ENCODE assay signal across 2 cellular contexts in the genomic region with DNA sequence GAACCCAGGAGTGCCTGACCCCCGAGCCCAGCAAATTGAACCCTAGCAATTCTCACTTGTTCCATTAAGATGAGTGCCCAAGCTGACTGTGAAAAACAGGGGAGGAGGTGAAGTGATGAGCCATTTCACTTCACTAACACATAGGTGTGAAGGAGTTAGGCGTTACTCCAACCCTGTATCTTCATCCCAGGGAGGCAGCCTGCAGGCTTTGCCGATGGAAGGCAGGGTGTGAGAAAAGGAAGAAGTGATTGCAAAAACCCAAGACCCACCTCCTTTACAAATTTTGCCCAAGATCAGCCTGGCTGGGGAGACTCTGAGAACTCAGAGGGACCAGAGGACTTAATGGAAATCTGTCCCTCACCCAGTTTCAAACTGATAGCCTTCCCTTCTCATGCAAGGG.
TF ChIP-seq lines count a peak whose summit lies in the region.

No MANE protein-coding gene starts in this region.

TF ChIP-seq in IMR-90, 13 proteins besides CTCF, POLR2A, EP300 and RAD21:
- TF ChIP-seq FOS (IDR thresholded peaks at IDR 0.05; ENCODE audit: low read depth, low read length) (no peak), MAFK (IDR thresholded peaks at IDR 0.05; ENCODE audit: low read depth, low read length) (no peak), CHD1 (IDR thresholded peaks at IDR 0.05; ENCODE audit: low read depth, low read length) (no peak), RFX5 (IDR thresholded peaks at IDR 0.05; ENCODE audit: low read depth, low read length) (no peak), MXI1 (IDR thresholded peaks at IDR 0.05; ENCODE audit: borderline replicate concordance, low read depth, low read length) (no peak), MAZ (IDR thresholded peaks at IDR 0.05; ENCODE audit: borderline replicate concordance, low read depth, low read length) (no peak), NFE2L2 (IDR thresholded peaks at IDR 0.05; ENCODE audit: low read depth, low read length) (no peak), BHLHE40 (IDR thresholded peaks at IDR 0.05; ENCODE audit: low read depth, low read length) (no peak), RCOR1 (IDR thresholded peaks at IDR 0.05; ENCODE audit: insufficient replicate concordance, low read length) (no peak), SMC3 (IDR thresholded peaks at IDR 0.05; ENCODE audit: low read depth, low read length) (no peak), CEBPB (IDR thresholded peaks at IDR 0.05; ENCODE audit: low read depth, low read length) (no peak)
- TF ChIP-seq, protein P1, sequence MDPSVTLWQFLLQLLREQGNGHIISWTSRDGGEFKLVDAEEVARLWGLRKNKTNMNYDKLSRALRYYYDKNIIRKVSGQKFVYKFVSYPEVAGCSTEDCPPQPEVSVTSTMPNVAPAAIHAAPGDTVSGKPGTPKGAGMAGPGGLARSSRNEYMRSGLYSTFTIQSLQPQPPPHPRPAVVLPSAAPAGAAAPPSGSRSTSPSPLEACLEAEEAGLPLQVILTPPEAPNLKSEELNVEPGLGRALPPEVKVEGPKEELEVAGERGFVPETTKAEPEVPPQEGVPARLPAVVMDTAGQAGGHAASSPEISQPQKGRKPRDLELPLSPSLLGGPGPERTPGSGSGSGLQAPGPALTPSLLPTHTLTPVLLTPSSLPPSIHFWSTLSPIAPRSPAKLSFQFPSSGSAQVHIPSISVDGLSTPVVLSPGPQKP (IDR thresholded peaks at IDR 0.05; ENCODE audit: borderline replicate concordance, low read depth, low read length), result no peak
- TF ChIP-seq, protein P2, sequence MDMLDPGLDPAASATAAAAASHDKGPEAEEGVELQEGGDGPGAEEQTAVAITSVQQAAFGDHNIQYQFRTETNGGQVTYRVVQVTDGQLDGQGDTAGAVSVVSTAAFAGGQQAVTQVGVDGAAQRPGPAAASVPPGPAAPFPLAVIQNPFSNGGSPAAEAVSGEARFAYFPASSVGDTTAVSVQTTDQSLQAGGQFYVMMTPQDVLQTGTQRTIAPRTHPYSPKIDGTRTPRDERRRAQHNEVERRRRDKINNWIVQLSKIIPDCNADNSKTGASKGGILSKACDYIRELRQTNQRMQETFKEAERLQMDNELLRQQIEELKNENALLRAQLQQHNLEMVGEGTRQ (IDR thresholded peaks at IDR 0.05; ENCODE audit: low read depth, low read length), result no peak
TF ChIP-seq in IMR-90: peak in this region for 0.

TF ChIP-seq in H1, 55 proteins besides CTCF, POLR2A, EP300 and RAD21:
- TF ChIP-seq BRCA1 (IDR thresholded peaks at IDR 0.05; ENCODE audit: low read depth, low read length) (no peak), ASH2L (IDR thresholded peaks at IDR 0.05; ENCODE audit: low read length) (no peak), SP1 (IDR thresholded peaks at IDR 0.05; ENCODE audit: low read depth, low read length) (no peak), GTF2F1 (IDR thresholded peaks at IDR 0.05; ENCODE audit: borderline replicate concordance, low read depth, low read length) (no peak), SIRT6 (IDR thresholded peaks at IDR 0.05; ENCODE audit: low read length) (no peak), SP2 (IDR thresholded peaks at IDR 0.05; ENCODE audit: low read length) (no peak), RFX5 (IDR thresholded peaks at IDR 0.05; ENCODE audit: borderline replicate concordance, low read depth, low read length) (no peak), CBX8 (IDR thresholded peaks at IDR 0.05; ENCODE audit: borderline replicate concordance, low read depth, low read length) (no peak), HDAC2 (IDR thresholded peaks at IDR 0.05; ENCODE audit: borderline replicate concordance in 1 of 2, low read depth in 2 of 2, low read length in 2 of 2) (no peak), EZH2 (IDR thresholded peaks at IDR 0.05; ENCODE audit: low read depth, low read length, severe bottlenecking) (no peak), CEBPB (IDR thresholded peaks at IDR 0.05; ENCODE audit: low read depth, low read length) (no peak), TAF1 (IDR thresholded peaks at IDR 0.05; ENCODE audit: low read depth, low read length) (no peak), KDM4A (IDR thresholded peaks at IDR 0.05; ENCODE audit: low read depth, low read length, severe bottlenecking) (no peak), EGR1 (IDR thresholded peaks at IDR 0.05; ENCODE audit: borderline replicate concordance, low read depth, low read length) (no peak), CHD2 (IDR thresholded peaks at IDR 0.05; ENCODE audit: low read length) (no peak), TAF7 (optimal IDR thresholded peaks at IDR 0.05; ENCODE audit: borderline replicate concordance, low read depth, low read length) (no peak), KDM5A (IDR thresholded peaks at IDR 0.05; ENCODE audit: low read length) (no peak)
- TF ChIP-seq, protein P3, sequence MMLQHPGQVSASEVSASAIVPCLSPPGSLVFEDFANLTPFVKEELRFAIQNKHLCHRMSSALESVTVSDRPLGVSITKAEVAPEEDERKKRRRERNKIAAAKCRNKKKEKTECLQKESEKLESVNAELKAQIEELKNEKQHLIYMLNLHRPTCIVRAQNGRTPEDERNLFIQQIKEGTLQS (IDR thresholded peaks at IDR 0.05; ENCODE audit: insufficient read depth, low read depth, low read length), result no peak
- TF ChIP-seq, protein P2 (IDR thresholded peaks at IDR 0.05; ENCODE audit: low read length), result no peak
TF ChIP-seq in H1: peak in this region for 0.
